ENCODE assay signal across 7 cellular contexts in the genomic region with DNA sequence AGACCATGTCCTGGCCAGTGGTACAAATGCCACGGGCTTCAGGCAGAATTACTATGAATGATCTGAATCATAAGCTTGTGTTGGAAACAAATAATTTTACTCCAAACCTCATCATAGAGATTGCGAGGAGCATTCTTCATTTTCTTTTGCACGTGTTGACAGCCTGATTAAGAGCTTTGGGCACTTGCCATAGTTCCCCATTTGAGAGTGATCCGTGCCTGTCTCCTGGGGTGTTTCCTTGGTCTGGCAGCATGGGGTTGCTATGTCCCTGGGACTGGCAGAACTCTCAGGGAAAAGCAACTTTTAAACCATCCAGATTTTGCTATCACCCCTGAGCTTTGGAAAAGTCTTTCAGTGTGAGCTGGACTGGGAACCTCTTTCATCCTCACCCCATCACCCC. TPM values are rescaled to one million over a fixed set of nuclear protein-coding genes. Genes with fewer than 3 reads are reported as not detected.
"Had no signal": no experiment of that assay in that cellular context is flagged by ENCODE, and none has a peak within 500 bp of the region (broad histone marks: within the 10 kb centered on the region; RNA-seq: fewer than 3 reads in every experiment).

No MANE protein-coding gene starts in this region.

- H3K4me3 ChIP-seq: GM23338 had no signal

- H3K4me1 Mint-ChIP-seq: IgD-negative memory B cell had no signal

- H2AFZ ChIP-seq: GM23338 had no signal

- H3K9me3 Mint-ChIP-seq: GM23338, H9 had no signal

- H3K4me2 ChIP-seq: GM23338 had no signal

- H3K4me3 Mint-ChIP-seq: GM23338, H9, IgD-negative memory B cell had no signal

- H3K27ac ChIP-seq: HL-60 had no signal

- ATAC-seq: GM23338, HepG2 had no signal

- H3K27me3 Mint-ChIP-seq: IgD-negative memory B cell had no signal

- H3K27ac Mint-ChIP-seq: GM23338, H9, IgD-negative memory B cell had no signal

- H3K36me3 Mint-ChIP-seq: IgD-negative memory B cell had no signal

- DNase-seq: H9, HCEC 1CT had no signal

RNA-seq across cellular contexts. Expression of a gene that starts 54.3 kb away (rescaled TPM):
- total RNA-seq: HepG2, HT1080 had no signal
